Comparison of ENCODE assay signal across 1 cellular context in the genomic region with DNA sequence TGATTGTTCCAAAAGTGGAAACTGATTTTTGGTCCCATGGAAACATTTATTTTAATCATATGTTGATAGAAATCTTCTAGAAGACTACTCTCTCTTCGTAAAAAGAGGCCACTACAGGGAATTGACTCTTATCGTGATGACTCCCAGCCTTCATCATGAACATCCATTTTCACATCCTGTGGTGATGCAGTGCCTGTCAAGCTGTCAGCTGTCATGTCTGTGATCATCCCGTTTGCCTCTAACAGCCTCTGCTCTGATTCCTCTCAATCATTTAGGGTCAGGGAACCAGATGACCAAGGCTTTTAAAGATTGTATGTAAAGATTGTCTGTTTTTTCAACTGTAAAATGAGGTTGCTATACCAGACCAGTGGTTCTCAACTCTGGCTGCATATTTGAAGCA.
TF ChIP-seq lines count a peak whose summit lies in the region.

No MANE protein-coding gene starts in this region.

TF ChIP-seq in SK-N-SH treated with all-trans-retinoic acid at 6 μM for 48 hours, 23 proteins besides CTCF, POLR2A, EP300 and RAD21 (continued from another document):
- TF ChIP-seq TSHZ2 (CRISPR knock-in tag; IDR thresholded peaks at IDR 0.05) (no peak), ZNF70 (CRISPR knock-in tag; IDR thresholded peaks at IDR 0.05) (no peak), CSRNP3 (CRISPR knock-in tag; IDR thresholded peaks at IDR 0.05) (no peak)
